Comparison of ENCODE assay signal across 7 cellular contexts in the genomic region with DNA sequence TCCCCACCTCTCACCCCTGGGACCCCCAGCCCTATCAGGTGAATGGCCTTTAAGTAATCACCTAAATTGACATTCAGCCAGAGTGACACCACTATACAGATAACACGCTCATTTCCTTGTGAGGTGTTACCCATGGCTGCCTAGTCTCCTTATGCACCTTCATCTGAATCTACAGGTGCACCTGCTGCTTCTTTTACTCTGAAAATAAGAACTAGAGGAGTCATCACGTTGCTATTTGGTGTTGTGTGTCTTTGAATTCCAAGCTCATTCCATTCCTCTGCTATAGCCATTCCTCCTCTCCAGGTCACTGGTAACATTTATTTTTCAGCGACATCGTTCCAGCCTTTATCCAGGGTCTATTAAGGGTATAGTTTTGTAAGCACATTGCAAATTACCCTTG.
"Had no signal": no experiment of that assay in that cellular context is flagged by ENCODE, and none has a peak within 500 bp of the region (broad histone marks: within the 10 kb centered on the region; RNA-seq: fewer than 3 reads in every experiment).

No MANE protein-coding gene starts in this region.

- H3K9me3 ChIP-seq: HAP-1 had no signal

- H3K36me3 ChIP-seq: HAP-1 had no signal

- H3K27ac ChIP-seq: GM23248 had no signal

- H3K4me3 Mint-ChIP-seq: IgD-negative memory B cell had no signal

- H3K4me3 ChIP-seq: GM23248, HAP-1 had no signal

- H3K27me3 Mint-ChIP-seq: IgD-negative memory B cell had no signal

- H2AFZ ChIP-seq: GM23248 had no signal

- H3K9ac ChIP-seq: GM23248 had no signal

- H3K9me3 Mint-ChIP-seq: IgD-negative memory B cell had no signal

- ATAC-seq: HCT116 had no signal

- H3K36me3 Mint-ChIP-seq: IgD-negative memory B cell had no signal

- H3K27ac Mint-ChIP-seq: IgD-negative memory B cell had no signal

- H3K4me1 ChIP-seq: HAP-1 had no signal

- DNase-seq: GM23248, GOT3, H7, KBM-7 had no signal
